In genomic region chr3:37493485-37494080, GRCh38 we compare ENCODE assay signal across 17 cellular contexts. TPM values are rescaled to one million over a fixed set of nuclear protein-coding genes. Genes with fewer than 3 reads are reported as not detected.
DNase-seq lines count a peak whose midpoint lies in the region; ATAC-seq and TF ChIP-seq lines count a peak whose summit lies in the region.
"Had no signal": no experiment of that assay in that cellular context is flagged by ENCODE, and none has a peak within 500 bp of the region (broad histone marks: within the 10 kb centered on the region; RNA-seq: fewer than 3 reads in every experiment).

No MANE protein-coding gene starts in this region.

- POLR2A ChIA-PET in MCF 10A (lab: Yijun Ruan, JAX) = no interaction called here

- DNase-seq in breast epithelium (ENCODE audit: low spot score in 2 of 2) = no peak
- DNase-seq in MCF 10A (ENCODE audit: unreplicated experiment) = no peak
- no peak for DNase-seq in thyroid gland
- DNase-seq in activated CD4-positive, CD25-positive, alpha-beta regulatory T cell (lab: John Stamatoyannopoulos, UW) = no peak
- no peak for DNase-seq in foreskin fibroblast
- DNase-seq: 8988T; activated naive CD8-positive, alpha-beta T cell treated with anti-CD3 and anti-CD28 coated beads, Interleukin-2, amount 10 ng/mL, durations not matched to agents 7 days and 5 days; CD4-positive, CD25-positive, alpha-beta regulatory T cell; effector CD4-positive, alpha-beta T cell; NK-92 treated with Interleukin-12 subunit alpha and Interleukin-12 subunit beta, amount 100 ng/mL, for 24 hours; right lobe of liver; stimulated activated CD4-positive, alpha-beta T cell treated with anti-CD3 and anti-CD28 coated beads, Interleukin-4, amount 100 ng/mL, for 1 hour; T-helper 9 cell had no signal

- peaks cover 6% of the 10 kb centered on the region for H3K36me3 Mint-ChIP-seq in MCF 10A (ENCODE audit: insufficient read depth, unreplicated experiment)
- no peaks in the 10 kb centered on the region for H3K36me3 Mint-ChIP-seq in dendritic cell treated with granulocyte-macrophage colony-stimulating factor and Interleukin-4, amounts not matched to agents 40 ng/mL and 50 ng/mL, for 4 days (ENCODE audit: low read depth)
- H3K36me3 Mint-ChIP-seq: activated naive CD8-positive, alpha-beta T cell treated with anti-CD3 and anti-CD28 coated beads, Interleukin-2, amount 10 ng/mL, durations not matched to agents 7 days and 5 days; CD4-positive, CD25-positive, alpha-beta regulatory T cell had no signal

- H3K4me1 ChIP-seq in breast epithelium (peaks cover 14% of the 10 kb centered on the region in 2 donors), neutrophil (ENCODE audit: control insufficient read depth in 1 of 2, insufficient read depth in 1 of 2, low read depth in 1 of 2, low read length in 1 of 2) (peaks cover 29% of the 10 kb centered on the region in 2 experiments), thyroid gland (peaks cover 0 to 44% of the 10 kb centered on the region in 2 donors)
- H3K4me1 ChIP-seq: right lobe of liver had no signal

- no peak overlapping the region for H3K27ac Mint-ChIP-seq in MCF 10A (ENCODE audit: low read depth, unreplicated experiment)
- H3K27ac Mint-ChIP-seq in dendritic cell treated with granulocyte-macrophage colony-stimulating factor and Interleukin-4, amounts not matched to agents 40 ng/mL and 50 ng/mL, for 4 days = peak overlapping the region; percentile 77
- H3K27ac Mint-ChIP-seq: activated naive CD8-positive, alpha-beta T cell treated with anti-CD3 and anti-CD28 coated beads, Interleukin-2, amount 10 ng/mL, durations not matched to agents 7 days and 5 days; CD4-positive, CD25-positive, alpha-beta regulatory T cell had no signal

- ATAC-seq in GM19328 (IDR thresholded peaks at IDR 0.05; ENCODE audit: unreplicated experiment) = no peak
- ATAC-seq: activated CD4-positive, CD25-positive, alpha-beta regulatory T cell treated with anti-CD3 and anti-CD28 coated beads, Interleukin-2, amount 50 U/mL, for 24 hours had no signal

- intact Hi-C loops in breast epithelium (cut with DNase I; ENCODE audit: low total_unique reads) (no loop called here), MCF 10A (cut with micrococcal nuclease) (no loop called here), thyroid gland (cut with DNase I) (no loop called here)
- intact Hi-C loops in dendritic cell treated with granulocyte-macrophage colony-stimulating factor and Interleukin-4, amounts not matched to agents 40 ng/mL and 50 ng/mL, for 4 days (cut with micrococcal nuclease) = no loop called here

- no peak for TF ChIP-seq CTCF in breast epithelium (IDR thresholded peaks at IDR 0.05)
- no peak for TF ChIP-seq CTCF in MCF 10A (IDR thresholded peaks at IDR 0.05; ENCODE audit: unreplicated experiment)
- no peak for TF ChIP-seq CTCF in neutrophil (IDR thresholded peaks at IDR 0.05)
- no peak for TF ChIP-seq CTCF in thyroid gland (IDR thresholded peaks at IDR 0.05)
- no peak for TF ChIP-seq CTCF in foreskin fibroblast (IDR thresholded peaks at IDR 0.05; ENCODE audit: low read depth, low read length)

- TF ChIP-seq POLR2A in breast epithelium (IDR thresholded peaks at IDR 0.05) = no peak
- TF ChIP-seq POLR2A in thyroid gland (IDR thresholded peaks at IDR 0.05) = no peak

- no peaks in the 10 kb centered on the region for H3K9me3 Mint-ChIP-seq in MCF 10A (ENCODE audit: unreplicated experiment)
- no peaks in the 10 kb centered on the region for H3K9me3 Mint-ChIP-seq in dendritic cell treated with granulocyte-macrophage colony-stimulating factor and Interleukin-4, amounts not matched to agents 40 ng/mL and 50 ng/mL, for 4 days

- H3K27ac ChIP-seq in breast epithelium (peak overlapping the region; percentile 78 to 84), neutrophil (peak overlapping the region; percentile 75), thyroid gland (peak overlapping the region in 2 of 3 donors; percentile 1 to 39)

- no peaks in the 10 kb centered on the region for H3K9me3 ChIP-seq in breast epithelium
- no peaks in the 10 kb centered on the region for H3K9me3 ChIP-seq in neutrophil
- no peaks in the 10 kb centered on the region for H3K9me3 ChIP-seq in thyroid gland
- H3K9me3 ChIP-seq: right lobe of liver had no signal

- no peak overlapping the region for H3K4me3 Mint-ChIP-seq in MCF 10A (ENCODE audit: unreplicated experiment)
- no peak overlapping the region for H3K4me3 Mint-ChIP-seq in dendritic cell treated with granulocyte-macrophage colony-stimulating factor and Interleukin-4, amounts not matched to agents 40 ng/mL and 50 ng/mL, for 4 days
- H3K4me3 Mint-ChIP-seq: activated naive CD8-positive, alpha-beta T cell treated with anti-CD3 and anti-CD28 coated beads, Interleukin-2, amount 10 ng/mL, durations not matched to agents 7 days and 5 days had no signal

- 75 to 86% methylated on average over 5 of the region's 5 CpGs for WGBS in thyroid gland, 2 donors

- BruUV-seq in MCF 10A (replicated peaks; lab: Mats Ljungman, UMichigan) = no TSS peak

- peak overlapping the region in 1 of 3 donors; percentile 11 for H3K4me3 ChIP-seq in breast epithelium
- H3K4me3 ChIP-seq in neutrophil (ENCODE audit: low read depth in 1 of 2, low read length in 1 of 2) = peak overlapping the region in 1 of 2 experiments; percentile 36
- no peak overlapping the region for H3K4me3 ChIP-seq in thyroid gland (replicated peaks in 1 of 3)
- H3K4me3 ChIP-seq in foreskin fibroblast (ENCODE audit: low read depth in 1 of 2, low read length in 2 of 2) = no peak overlapping the region
- H3K4me3 ChIP-seq: right lobe of liver had no signal

- H3K36me3 ChIP-seq in breast epithelium (no peaks in the 10 kb centered on the region), neutrophil (peaks cover 13% of the 10 kb centered on the region), thyroid gland (no peaks in the 10 kb centered on the region)
- H3K36me3 ChIP-seq: right lobe of liver had no signal

- CTCF ChIA-PET in MCF 10A (lab: Yijun Ruan, JAX) = no interaction called here

- H3K27me3 Mint-ChIP-seq in MCF 10A (ENCODE audit: insufficient read depth, unreplicated experiment) = peaks cover 38% of the 10 kb centered on the region
- H3K27me3 Mint-ChIP-seq in dendritic cell treated with granulocyte-macrophage colony-stimulating factor and Interleukin-4, amounts not matched to agents 40 ng/mL and 50 ng/mL, for 4 days = peaks cover 3% of the 10 kb centered on the region

- H3K27me3 ChIP-seq in breast epithelium (no peaks in the 10 kb centered on the region), neutrophil (no peaks in the 10 kb centered on the region), thyroid gland (no peaks in the 10 kb centered on the region)
- H3K27me3 ChIP-seq: right lobe of liver had no signal

- no peaks in the 10 kb centered on the region for H3K4me1 Mint-ChIP-seq in MCF 10A (ENCODE audit: insufficient read depth, unreplicated experiment)
- H3K4me1 Mint-ChIP-seq in dendritic cell treated with granulocyte-macrophage colony-stimulating factor and Interleukin-4, amounts not matched to agents 40 ng/mL and 50 ng/mL, for 4 days (ENCODE audit: low read depth) = peaks cover 69% of the 10 kb centered on the region
- H3K4me1 Mint-ChIP-seq: activated naive CD8-positive, alpha-beta T cell treated with anti-CD3 and anti-CD28 coated beads, Interleukin-2, amount 10 ng/mL, durations not matched to agents 7 days and 5 days; CD4-positive, CD25-positive, alpha-beta regulatory T cell had no signal

RNA-seq across cellular contexts. Expression of gene ITGA9, which starts 41.6 kb away (rescaled TPM):
- 10 to 100 TPM; 12.1 to 20.3 (median 12.6) TPM for total RNA-seq in breast epithelium
- total RNA-seq in MCF 10A (2022) = 0.10 TPM in 1 of 2 replicates, not detected in the other
- 100 to 1,000 TPM in 2 of 4 donors, 10 to 100 TPM in 2; 60.9 to 152 (median 110) TPM for total RNA-seq in thyroid gland

Comparison
In these comparisons a context has a peak if more than half of its experiments do, and no peak if none do; other contexts are left out.
1. RNA of gene ITGA9, which starts 41.6 kb away (total RNA-seq): 60.9 to 152 TPM in thyroid gland and 12.1 to 20.3 TPM in breast epithelium; 0.10 TPM in MCF 10A; every median in the first group is over 10 times any median in the second.
2. H3K27ac ChIP-seq: peak in every context shown above with its lines; median percentile 81 in breast epithelium; 75 in neutrophil; 20 in thyroid gland.